8 cellular contexts compared by ENCODE assay signal in the genomic region with DNA sequence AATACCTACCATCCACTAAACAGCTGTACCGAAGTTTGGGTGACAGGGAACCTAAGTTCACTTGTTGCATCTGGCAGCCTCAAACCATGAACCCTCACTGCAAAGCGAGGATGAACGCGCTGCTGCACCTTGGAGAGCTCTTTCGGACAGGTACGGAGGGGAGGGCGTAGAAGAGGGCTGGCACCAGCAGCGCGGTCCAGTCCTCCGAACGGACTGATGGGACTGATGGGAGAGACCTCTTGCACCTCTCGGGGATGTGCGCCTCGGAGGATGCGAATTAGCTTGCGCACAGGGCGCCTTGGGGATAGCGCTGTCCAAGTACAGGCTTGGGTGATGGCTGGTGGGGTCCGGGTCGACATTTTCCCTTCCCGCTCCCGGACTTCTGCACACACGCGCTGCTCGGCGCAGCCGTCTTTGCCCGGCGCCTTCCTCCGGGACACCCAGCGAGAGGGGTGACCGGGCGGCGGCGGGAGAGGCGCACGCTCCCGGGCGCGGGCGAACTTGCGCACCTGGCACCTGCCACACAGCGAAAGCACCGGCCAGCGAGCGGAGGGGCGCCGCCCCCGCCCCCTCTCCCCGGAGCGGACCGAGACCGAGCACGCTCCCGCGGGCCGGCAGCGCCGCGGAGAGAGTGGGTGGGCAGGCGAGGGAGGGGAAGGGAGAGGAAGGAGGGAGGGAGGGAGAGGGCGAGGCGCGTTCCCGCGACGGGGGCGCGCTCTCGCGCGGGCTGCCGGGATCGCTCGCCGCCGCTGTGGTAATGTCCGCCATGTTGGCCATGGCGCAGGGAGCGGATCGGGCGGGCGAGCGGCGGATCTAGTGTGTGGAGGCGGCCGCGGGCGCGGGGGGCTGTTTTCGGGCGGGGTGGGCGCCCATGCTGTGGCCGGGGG. TPM values are rescaled to one million over a fixed set of nuclear protein-coding genes. Genes with fewer than 3 reads are reported as not detected.
DNase-seq lines count a peak whose midpoint lies in the region; ATAC-seq and TF ChIP-seq lines count a peak whose summit lies in the region.

A gene with protein sequence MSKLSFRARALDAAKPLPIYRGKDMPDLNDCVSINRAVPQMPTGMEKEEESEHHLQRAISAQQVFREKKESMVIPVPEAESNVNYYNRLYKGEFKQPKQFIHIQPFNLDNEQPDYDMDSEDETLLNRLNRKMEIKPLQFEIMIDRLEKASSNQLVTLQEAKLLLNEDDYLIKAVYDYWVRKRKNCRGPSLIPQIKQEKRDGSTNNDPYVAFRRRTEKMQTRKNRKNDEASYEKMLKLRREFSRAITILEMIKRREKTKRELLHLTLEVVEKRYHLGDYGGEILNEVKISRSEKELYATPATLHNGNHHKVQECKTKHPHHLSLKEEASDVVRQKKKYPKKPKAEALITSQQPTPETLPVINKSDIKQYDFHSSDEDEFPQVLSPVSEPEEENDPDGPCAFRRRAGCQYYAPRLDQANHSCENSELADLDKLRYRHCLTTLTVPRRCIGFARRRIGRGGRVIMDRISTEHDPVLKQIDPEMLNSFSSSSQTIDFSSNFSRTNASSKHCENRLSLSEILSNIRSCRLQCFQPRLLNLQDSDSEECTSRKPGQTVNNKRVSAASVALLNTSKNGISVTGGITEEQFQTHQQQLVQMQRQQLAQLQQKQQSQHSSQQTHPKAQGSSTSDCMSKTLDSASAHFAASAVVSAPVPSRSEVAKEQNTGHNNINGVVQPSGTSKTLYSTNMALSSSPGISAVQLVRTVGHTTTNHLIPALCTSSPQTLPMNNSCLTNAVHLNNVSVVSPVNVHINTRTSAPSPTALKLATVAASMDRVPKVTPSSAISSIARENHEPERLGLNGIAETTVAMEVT (plus strand): TSS at position 754 of the 887 bp plus-strand sequence. CDS start 267 bp downstream, outside the sequence.

- H3K27ac ChIP-seq in spleen = peak within 1 kb of the TSS; percentile 99 to 100 (median 100)

- peak within 1 kb of the TSS; percentile 99 for H3K27ac Mint-ChIP-seq in activated B cell treated with CpG ODN at 0.5 μM for 24 hours
- peak within 1 kb of the TSS; percentile 91 to 98 (median 97) for H3K27ac Mint-ChIP-seq in immature natural killer cell

- no peaks in the 10 kb centered on the region for H3K27me3 ChIP-seq in spleen (replicated peaks in 1 of 7)

- peaks cover 21 to 53% (median 42%) of the 10 kb centered on the region in 6 donors for H3K4me1 ChIP-seq in spleen

- H3K9me3 ChIP-seq in spleen = no peaks in the 10 kb centered on the region

- intact Hi-C loops in activated B cell treated with CpG ODN at 0.5 μM for 24 hours (cut with micrococcal nuclease) = loop anchor here (1.0 to 5.0 kb wide), 7 partner anchors 12 to 943 kb away; partner anchors contain the start of genes KIF5C and MMADHC
- intact Hi-C loops in spleen (cut with DNase I; ENCODE audit: low total_unique reads) = no loop called here

- H3K36me3 Mint-ChIP-seq in activated B cell treated with CpG ODN at 0.5 μM for 24 hours (ENCODE audit: low read depth) (peaks cover 18% of the 10 kb centered on the region), immature natural killer cell (no peaks in the 10 kb centered on the region)

- H3K4me3 Mint-ChIP-seq in activated B cell treated with CpG ODN at 0.5 μM for 24 hours (peak within 1 kb of the TSS; percentile 89), immature natural killer cell (peak within 1 kb of the TSS; percentile 89 to 98 (median 96))

- DNase-seq in A172 (ENCODE audit: low spot score) (peak; percentile 74), NCI-H2196 treated with DMSO at 0.1 percent for 48 hours (lab: John Stamatoyannopoulos, UW; ENCODE audit: unreplicated experiment) (peak; percentile 64), activated B cell treated with CpG ODN at 0.5 μM for 24 hours (peak; percentile 93), cardiac fibroblast (ENCODE audit: low read depth in 2 of 2) (peak; percentile 81 to 90), immature natural killer cell (peak; percentile 88 to 91 (median 91)), spleen (peak; percentile 98)

- CTCF ChIA-PET in activated B cell treated with CpG ODN at 0.5 μM for 24 hours (lab: Charles Lee) = interaction anchor here (1.0 kb wide), 1 partner anchor 76 kb away, joined by 3 read pairs; no protein-coding TSS in a partner anchor

- H3K27me3 Mint-ChIP-seq in activated B cell treated with CpG ODN at 0.5 μM for 24 hours = no peaks in the 10 kb centered on the region
- H3K27me3 Mint-ChIP-seq in immature natural killer cell (ENCODE audit: low read depth in 3 of 3) = peaks cover 3 to 12% (median 11%) of the 10 kb centered on the region in 3 donors

- no peaks in the 10 kb centered on the region for H3K36me3 ChIP-seq in spleen

- ATAC-seq in HG03095 (IDR thresholded peaks at IDR 0.05; ENCODE audit: unreplicated experiment) (peak; percentile 52), activated B cell treated with CpG ODN at 0.5 μM for 24 hours (ENCODE audit: low read depth) (peak; percentile 53)

- TF ChIP-seq POLR2A in GM18526 (IDR thresholded peaks at IDR 0.05; ENCODE audit: extremely low read depth, insufficient read length) = peak; percentile 77
- TF ChIP-seq POLR2A in spleen (IDR thresholded peaks at IDR 0.05) = no peak

- POLR2A ChIA-PET in activated B cell treated with CpG ODN at 0.5 μM for 24 hours (lab: Charles Lee) = interaction anchor here (0.9 to 1.5 kb wide), 3 partner anchors 9 to 624 kb away, joined by 3 to 4 read pairs (median 3); partner anchors contain the start of genes MBD5 and ORC4

- H3K4me1 Mint-ChIP-seq in activated B cell treated with CpG ODN at 0.5 μM for 24 hours (peaks cover 41% of the 10 kb centered on the region), immature natural killer cell (peaks cover 26 to 32% of the 10 kb centered on the region in 2 donors)

- peak within 1 kb of the TSS; percentile 79 to 87 for H3K4me3 ChIP-seq in cardiac fibroblast (replicated peaks in 1 of 2; ENCODE audit: low read depth in 2 of 2, low read length in 2 of 2)
- peak within 1 kb of the TSS; percentile 94 to 100 (median 98) for H3K4me3 ChIP-seq in spleen

- TF ChIP-seq CTCF in activated B cell treated with CpG ODN at 0.5 μM for 24 hours (IDR thresholded peaks at IDR 0.05) (no peak), cardiac fibroblast (IDR thresholded peaks at IDR 0.05; ENCODE audit: low read depth, low read length) (no peak), spleen (IDR thresholded peaks at IDR 0.05 in 8 of 11, conservative IDR thresholded peaks at IDR 0.05 in 3 of 11) (peak in 1 of 11 experiments; percentile 22)

- 0 to 1% (median 0%) methylated on average over 51 to 94 of the region's 94 CpGs for WGBS in spleen, 5 donors

- H3K9me3 Mint-ChIP-seq in activated B cell treated with CpG ODN at 0.5 μM for 24 hours (no peaks in the 10 kb centered on the region), immature natural killer cell (no peaks in the 10 kb centered on the region)

RNA-seq across cellular contexts. Expression of the gene that starts here (rescaled TPM):
- 15.5 and 18.1 TPM in 2 replicates for total RNA-seq in A172 (2014; rRNA removed; shearing (Covaris generic))
- 52.1 and 52.6 TPM in 2 replicates for total RNA-seq in activated B cell treated with CpG ODN at 0.5 μM for 24 hours
- polyA plus RNA-seq in immature natural killer cell = 1 to 10 TPM; 1.8 to 2.8 (median 2.8) TPM
- 10 to 100 TPM; 34.2 to 49.0 (median 44.8) TPM for total RNA-seq in spleen
- polyA plus RNA-seq in spleen = 10 to 100 TPM in 1 of 3 donors, 1 to 10 TPM in 2; 7.4 to 10.3 (median 7.6) TPM

Comparison
In these comparisons a context has a peak if more than half of its experiments do, and no peak if none do; other contexts are left out.
1. Peak in every context shown above with its lines: DNase-seq, ATAC-seq, H3K4me3 ChIP-seq and H3K27ac ChIP-seq.